Comparison of ENCODE assay signal across 8 cellular contexts in genomic region chr4:151325320-151326246, GRCh38. TPM values are rescaled to one million over a fixed set of nuclear protein-coding genes. Genes with fewer than 3 reads are reported as not detected.
DNase-seq lines count a peak whose midpoint lies in the region; ATAC-seq and TF ChIP-seq lines count a peak whose summit lies in the region.

A gene with protein sequence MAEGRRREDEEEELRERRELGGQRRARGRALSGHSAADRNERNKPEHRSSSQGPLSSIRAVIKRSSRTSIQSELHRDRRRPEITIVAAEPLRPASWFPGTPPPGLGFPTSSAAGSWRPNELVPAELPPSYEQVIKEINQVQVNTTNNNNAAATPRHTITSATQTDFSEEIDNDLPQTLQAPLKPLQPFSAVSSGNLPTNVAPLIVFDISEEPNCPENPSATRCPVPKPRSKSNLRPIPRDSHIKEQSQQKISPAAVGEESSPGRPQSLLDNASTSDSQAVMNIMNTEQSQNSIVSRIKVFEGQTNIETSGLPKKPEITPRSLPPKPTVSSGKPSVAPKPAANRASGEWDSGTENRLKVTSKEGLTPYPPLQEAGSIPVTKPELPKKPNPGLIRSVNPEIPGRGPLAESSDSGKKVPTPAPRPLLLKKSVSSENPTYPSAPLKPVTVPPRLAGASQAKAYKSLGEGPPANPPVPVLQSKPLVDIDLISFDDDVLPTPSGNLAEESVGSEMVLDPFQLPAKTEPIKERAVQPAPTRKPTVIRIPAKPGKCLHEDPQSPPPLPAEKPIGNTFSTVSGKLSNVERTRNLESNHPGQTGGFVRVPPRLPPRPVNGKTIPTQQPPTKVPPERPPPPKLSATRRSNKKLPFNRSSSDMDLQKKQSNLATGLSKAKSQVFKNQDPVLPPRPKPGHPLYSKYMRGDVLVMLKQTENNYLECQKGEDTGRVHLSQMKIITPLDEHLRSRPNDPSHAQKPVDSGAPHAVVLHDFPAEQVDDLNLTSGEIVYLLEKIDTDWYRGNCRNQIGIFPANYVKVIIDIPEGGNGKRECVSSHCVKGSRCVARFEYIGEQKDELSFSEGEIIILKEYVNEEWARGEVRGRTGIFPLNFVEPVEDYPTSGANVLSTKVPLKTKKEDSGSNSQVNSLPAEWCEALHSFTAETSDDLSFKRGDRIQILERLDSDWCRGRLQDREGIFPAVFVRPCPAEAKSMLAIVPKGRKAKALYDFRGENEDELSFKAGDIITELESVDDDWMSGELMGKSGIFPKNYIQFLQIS (minus strand): TSS chr4:151325605. CDS start chr4:151325352, 253 bp downstream.

- H3K4me2 ChIP-seq in fibroblast of lung (ENCODE audit: extremely low read depth, insufficient read depth, low read length) = peak within 1 kb of the TSS; percentile 85

- H3K9ac ChIP-seq in fibroblast of lung (ENCODE audit: insufficient read depth, low read length) = no peak within 1 kb of the TSS
- H3K9ac ChIP-seq in mucosa of rectum (ENCODE audit: low read depth in 1 of 2, low read length in 2 of 2) = peak within 1 kb of the TSS; percentile 79 to 94

- DNase-seq in CD4-positive, CD25-positive, alpha-beta regulatory T cell = no peak
- peak; percentile 84 for DNase-seq in HT-29 (ENCODE audit: low spot score)
- peak; percentile 94 for DNase-seq in WERI-Rb-1
- peak; percentile 58 to 76 for DNase-seq in fibroblast of lung (ENCODE audit: low read depth in 2 of 2)

- H3K27me3 ChIP-seq in CD4-positive, CD25-positive, alpha-beta regulatory T cell (ENCODE audit: control insufficient read depth, insufficient read depth, low read length) = peaks cover 17% of the 10 kb centered on the region
- no peaks in the 10 kb centered on the region for H3K27me3 ChIP-seq in WERI-Rb-1 (ENCODE audit: insufficient read depth, low read depth, severe bottlenecking)
- no peaks in the 10 kb centered on the region for H3K27me3 ChIP-seq in fibroblast of lung (ENCODE audit: control insufficient read depth, insufficient read depth, low read length)
- no peaks in the 10 kb centered on the region for H3K27me3 ChIP-seq in mucosa of rectum (ENCODE audit: control insufficient read depth in 2 of 2, insufficient read depth in 2 of 2, low read length in 2 of 2)

- 3% methylated on average over 66 of the region's 66 CpGs for WGBS in urinary bladder

- H3K36me3 ChIP-seq in CD4-positive, CD25-positive, alpha-beta regulatory T cell (ENCODE audit: control insufficient read depth, insufficient read depth, low read length) = no peaks in the 10 kb centered on the region
- no peaks in the 10 kb centered on the region for H3K36me3 ChIP-seq in WERI-Rb-1
- H3K36me3 ChIP-seq in fibroblast of lung (ENCODE audit: control insufficient read depth, insufficient read depth, low read length) = no peaks in the 10 kb centered on the region
- no peaks in the 10 kb centered on the region for H3K36me3 ChIP-seq in mucosa of rectum (ENCODE audit: control insufficient read depth in 2 of 2, insufficient read depth in 2 of 2, low read length in 2 of 2)
- H3K36me3 ChIP-seq in urinary bladder (ENCODE audit: insufficient read depth) = no peaks in the 10 kb centered on the region

- H3K4me1 ChIP-seq in CD4-positive, CD25-positive, alpha-beta regulatory T cell (ENCODE audit: control insufficient read depth, insufficient read depth, low read length, poor library complexity, severe bottlenecking) = peaks cover 4% of the 10 kb centered on the region
- H3K4me1 ChIP-seq in fibroblast of lung (ENCODE audit: control insufficient read depth, extremely low read depth, insufficient read depth, low read length) (no peaks in the 10 kb centered on the region), mucosa of rectum (ENCODE audit: control insufficient read depth in 2 of 2, insufficient read depth in 2 of 2, low read length in 2 of 2) (peaks cover 19 to 56% of the 10 kb centered on the region in 2 donors), urinary bladder (ENCODE audit: insufficient read depth) (no peaks in the 10 kb centered on the region)

- H3K79me2 ChIP-seq in fibroblast of lung (ENCODE audit: control insufficient read depth, insufficient read depth, low read length) = no peaks in the 10 kb centered on the region

- TF ChIP-seq CTCF in WERI-Rb-1 (IDR thresholded peaks at IDR 0.05; ENCODE audit: low read depth, low read length) (no peak), fibroblast of lung (conservative IDR thresholded peaks at IDR 0.05 in 1 of 2, IDR thresholded peaks at IDR 0.05 in 1 of 2; ENCODE audit: low read depth in 1 of 2, low read length in 2 of 2) (no peak)

- peak within 1 kb of the TSS in 3 of 4 donors; percentile 50 to 72 (median 72) for H3K4me3 Mint-ChIP-seq in CD4-positive, CD25-positive, alpha-beta regulatory T cell

- no peak within 1 kb of the TSS for H3K27ac Mint-ChIP-seq in CD4-positive, CD25-positive, alpha-beta regulatory T cell

- peaks cover 0 to 17% (median 6%) of the 10 kb centered on the region in 4 donors for H3K4me1 Mint-ChIP-seq in CD4-positive, CD25-positive, alpha-beta regulatory T cell

- peaks cover 4% of the 10 kb centered on the region for H3K36me3 Mint-ChIP-seq in CD4-positive, CD25-positive, alpha-beta regulatory T cell

- H3K9me3 ChIP-seq in CD4-positive, CD25-positive, alpha-beta regulatory T cell (ENCODE audit: control insufficient read depth in 2 of 2, low read length in 2 of 2) = no peaks in the 10 kb centered on the region
- no peaks in the 10 kb centered on the region for H3K9me3 ChIP-seq in WERI-Rb-1 (ENCODE audit: severe bottlenecking)
- no peaks in the 10 kb centered on the region for H3K9me3 ChIP-seq in fibroblast of lung (ENCODE audit: control insufficient read depth, insufficient read depth, low read depth, low read length)
- no peaks in the 10 kb centered on the region for H3K9me3 ChIP-seq in mucosa of rectum (ENCODE audit: control insufficient read depth in 2 of 2, low read length in 2 of 2)

- no peak within 1 kb of the TSS for H3K4me3 ChIP-seq in CD4-positive, CD25-positive, alpha-beta regulatory T cell (ENCODE audit: low read depth, low read length)
- H3K4me3 ChIP-seq in WERI-Rb-1 (ENCODE audit: low read depth, low read length) (peak within 1 kb of the TSS; percentile 76), fibroblast of lung (replicated peaks in 1 of 4; ENCODE audit: control extremely low read depth in 1 of 4, insufficient read depth in 1 of 4, low read depth in 3 of 4, low read length in 4 of 4) (peak within 1 kb of the TSS; percentile 52 to 74 (median 66)), mucosa of rectum (ENCODE audit: low read length in 2 of 2) (peak within 1 kb of the TSS; percentile 63 to 87), urinary bladder (ENCODE audit: low read depth, low read length) (peak within 1 kb of the TSS; percentile 86)

- no peak for ATAC-seq in CD4-positive, CD25-positive, alpha-beta regulatory T cell (ENCODE audit: low read depth in 2 of 2)
- ATAC-seq in HG03378 (IDR thresholded peaks at IDR 0.05; ENCODE audit: unreplicated experiment) (no peak), HG02763 (IDR thresholded peaks at IDR 0.05; ENCODE audit: unreplicated experiment) (no peak)

- no peaks in the 10 kb centered on the region for H4K20me1 ChIP-seq in fibroblast of lung (ENCODE audit: control insufficient read depth, extremely low read depth, insufficient read depth, low read length)

- peak within 1 kb of the TSS; percentile 43 for H2AFZ ChIP-seq in fibroblast of lung (ENCODE audit: low read length)

- H3K9me3 Mint-ChIP-seq in CD4-positive, CD25-positive, alpha-beta regulatory T cell = peaks cover 0 to 6% (median 0%) of the 10 kb centered on the region in 7 donors

- no peak within 1 kb of the TSS for H3K27ac ChIP-seq in CD4-positive, CD25-positive, alpha-beta regulatory T cell (ENCODE audit: insufficient read depth, low read length, poor library complexity, severe bottlenecking)
- H3K27ac ChIP-seq in WERI-Rb-1 (peak within 1 kb of the TSS; percentile 76), fibroblast of lung (ENCODE audit: insufficient read depth, low read length) (no peak within 1 kb of the TSS), mucosa of rectum (ENCODE audit: low read depth in 2 of 2, low read length in 2 of 2) (peak within 1 kb of the TSS; percentile 93 to 95), urinary bladder (ENCODE audit: low read depth) (peak within 1 kb of the TSS; percentile 96)

- H3K27me3 Mint-ChIP-seq in CD4-positive, CD25-positive, alpha-beta regulatory T cell = peaks cover 57% of the 10 kb centered on the region

RNA-seq across cellular contexts. Expression of the gene that starts here (rescaled TPM):
- total RNA-seq in CD4-positive, CD25-positive, alpha-beta regulatory T cell = not detected
- polyA plus RNA-seq in CD4-positive, CD25-positive, alpha-beta regulatory T cell = 1 to 10 TPM in 1 of 4 donors, under 1 TPM in 3; 0.37 to 2.4 (median 0.83) TPM
- total RNA-seq in HT-29 (2014; rRNA removed; shearing (Covaris generic)) = 21.5 and 41.2 TPM in 2 replicates
- 17.7 and 31.4 TPM in 2 replicates for total RNA-seq in fibroblast of lung
- polyA plus RNA-seq in fibroblast of lung = 41.3 and 53.0 TPM in 2 replicates
- polyA plus RNA-seq in fibroblast of lung (2012) = 28.2 and 35.1 TPM in 2 replicates
- 59.3 and 95.8 TPM in 2 replicates for polyA minus RNA-seq in fibroblast of lung (ENCODE audit: low replicate concordance)
- 76.5 TPM for total RNA-seq in urinary bladder
- 57.1 TPM for polyA plus RNA-seq in urinary bladder

Comparison
In these comparisons a context has a peak if more than half of its experiments do, and no peak if none do; other contexts are left out.
1. RNA of the gene that starts here (total RNA-seq): 76.5 TPM in urinary bladder (single experiment), 21.5 to 41.2 TPM in HT-29 and 17.7 to 31.4 TPM in fibroblast of lung; not detected in CD4-positive, CD25-positive, alpha-beta regulatory T cell (single experiment); every median in the first group is over 10 times any median in the second.
2. RNA of the gene that starts here (polyA plus RNA-seq): 57.1 TPM in urinary bladder (single experiment) and 28.2 to 53.0 TPM in fibroblast of lung; 0.37 to 2.4 TPM in CD4-positive, CD25-positive, alpha-beta regulatory T cell; every median in the first group is over 4 times any median in the second.
3. DNase-seq: peak in HT-29 (single experiment), WERI-Rb-1 (single experiment) and fibroblast of lung (2 of 2); none in CD4-positive, CD25-positive, alpha-beta regulatory T cell (0 of 3).
4. H3K27ac ChIP-seq: peak in WERI-Rb-1 (single experiment), mucosa of rectum (2 of 2) and urinary bladder (single experiment); none in CD4-positive, CD25-positive, alpha-beta regulatory T cell (single experiment) and fibroblast of lung (single experiment).